ENCODE assay signal across 14 cellular contexts in genomic region chr2:84052043-84052442, GRCh38.
DNase-seq lines count a peak whose midpoint lies in the region; ATAC-seq and TF ChIP-seq lines count a peak whose summit lies in the region.
"Had no signal": no experiment of that assay in that cellular context is flagged by ENCODE, and none has a peak within 500 bp of the region (broad histone marks: within the 10 kb centered on the region; RNA-seq: fewer than 3 reads in every experiment).

No MANE protein-coding gene starts in this region.

- CTCF ChIA-PET in mammary epithelial cell (lab: Charles Lee; ENCODE audit: low non-redundant PET) = no interaction called here

- no peak overlapping the region for H3K4me2 ChIP-seq in mammary epithelial cell (ENCODE audit: insufficient read depth, low read depth, low read length)
- H3K4me2 ChIP-seq: BLaER1 treated with 17β-estradiol and CSF1 and Interleukin-3, amounts not matched to agents 10 nM and 100 nM; GM23338 had no signal

- H3K9ac ChIP-seq in mammary epithelial cell (ENCODE audit: insufficient read depth, low read length) = no peak overlapping the region
- H3K9ac ChIP-seq: BLaER1 treated with 17β-estradiol and CSF1 and Interleukin-3, amounts not matched to agents 10 nM and 100 nM had no signal

- H3K4me3 Mint-ChIP-seq in activated CD4-positive, alpha-beta T cell treated with anti-CD3 and anti-CD28 coated beads, Interleukin-2, amount 10 ng/mL, durations not matched to agents 24 days and 14 days = no peak overlapping the region
- H3K4me3 Mint-ChIP-seq: B cell; CD8-positive, alpha-beta T cell; GM23338; IgD-negative memory B cell had no signal

- H3K36me3 Mint-ChIP-seq in activated CD4-positive, alpha-beta T cell treated with anti-CD3 and anti-CD28 coated beads, Interleukin-2, amount 10 ng/mL, durations not matched to agents 24 days and 14 days (ENCODE audit: low read depth) = no peaks in the 10 kb centered on the region
- H3K36me3 Mint-ChIP-seq: CD8-positive, alpha-beta T cell; IgD-negative memory B cell had no signal

- H3K27ac ChIP-seq in mammary epithelial cell (ENCODE audit: insufficient read depth, low read depth, low read length) = no peak overlapping the region
- H3K27ac ChIP-seq: BLaER1 treated with 17β-estradiol and CSF1 and Interleukin-3, amounts not matched to agents 10 nM and 100 nM had no signal

- H3K27me3 ChIP-seq in mammary epithelial cell (ENCODE audit: insufficient read depth, low read length) = no peaks in the 10 kb centered on the region
- H3K27me3 ChIP-seq: BLaER1 treated with 17β-estradiol and CSF1 and Interleukin-3, amounts not matched to agents 10 nM and 100 nM had no signal

- no peaks in the 10 kb centered on the region for H3K27me3 Mint-ChIP-seq in activated CD4-positive, alpha-beta T cell treated with anti-CD3 and anti-CD28 coated beads, Interleukin-2, amount 10 ng/mL, durations not matched to agents 24 days and 14 days
- H3K27me3 Mint-ChIP-seq: B cell, IgD-negative memory B cell had no signal

- dilution Hi-C loops in mammary epithelial cell (cut with HindIII; ENCODE audit: low sequenced_read_pairs) = no loop called here

- no peak overlapping the region for H3K4me3 ChIP-seq in mammary epithelial cell (replicated peaks in 1 of 3; ENCODE audit: insufficient read depth in 1 of 3, low read depth in 2 of 3, low read length in 3 of 3)
- H3K4me3 ChIP-seq: BLaER1 treated with 17β-estradiol and CSF1 and Interleukin-3, amounts not matched to agents 10 nM and 100 nM; GM23338 had no signal

- H3K9me3 Mint-ChIP-seq in activated CD4-positive, alpha-beta T cell treated with anti-CD3 and anti-CD28 coated beads, Interleukin-2, amount 10 ng/mL, durations not matched to agents 24 days and 14 days = no peaks in the 10 kb centered on the region
- H3K9me3 Mint-ChIP-seq: CD8-positive, alpha-beta T cell; GM23338 had no signal

- BruUV-seq in mammary epithelial cell (replicated peaks; lab: Mats Ljungman, UMichigan) = no TSS peak

- H3K79me2 ChIP-seq in mammary epithelial cell (ENCODE audit: insufficient read depth, low read length) = no peaks in the 10 kb centered on the region

- H3K4me1 ChIP-seq in mammary epithelial cell (ENCODE audit: insufficient read depth, low read length) = peaks cover 16% of the 10 kb centered on the region
- H3K4me1 ChIP-seq: BLaER1 treated with 17β-estradiol and CSF1 and Interleukin-3, amounts not matched to agents 10 nM and 100 nM had no signal

- no peaks in the 10 kb centered on the region for H4K20me1 ChIP-seq in mammary epithelial cell (ENCODE audit: insufficient read depth, low read length)
- H4K20me1 ChIP-seq: BLaER1 treated with 17β-estradiol and CSF1 and Interleukin-3, amounts not matched to agents 10 nM and 100 nM had no signal

- no peak overlapping the region for H2AFZ ChIP-seq in mammary epithelial cell (ENCODE audit: low read depth, low read length)
- H2AFZ ChIP-seq: GM23338 had no signal

- peak; percentile 4 for DNase-seq in activated CD4-positive, alpha-beta T cell treated with anti-CD3 and anti-CD28 coated beads, Interleukin-2, amount 10 ng/mL, durations not matched to agents 24 days and 14 days
- no peak for DNase-seq in activated CD4-positive, alpha-beta T cell treated with anti-CD3 and anti-CD28 coated beads for 1 hour
- DNase-seq in mammary epithelial cell = peak; percentile 74
- DNase-seq in NCI-H510A (lab: John Stamatoyannopoulos, UW) = no peak
- DNase-seq: Calu3; CD8-positive, alpha-beta T cell; HCEC 1CT had no signal

- WGBS in mammary epithelial cell (ENCODE audit: low coverage, missing lambda C conversion rate) = 56% methylated on average over 2 of the region's 2 CpGs

- ATAC-seq in esophagus mucosa (peak; percentile 90), HG03175 (IDR thresholded peaks at IDR 0.05; ENCODE audit: unreplicated experiment) (no peak)
- ATAC-seq: CD8-positive, alpha-beta T cell; GM23338; HepG2 had no signal

- no peaks in the 10 kb centered on the region for H3K9me3 ChIP-seq in mammary epithelial cell (replicated peaks; ENCODE audit: insufficient read depth, low read length)
- H3K9me3 ChIP-seq: BLaER1 treated with 17β-estradiol and CSF1 and Interleukin-3, amounts not matched to agents 10 nM and 100 nM had no signal

- in situ Hi-C loops in mammary epithelial cell (cut with MboI; ENCODE audit: low sequenced_read_pairs in 2 of 2) = no loop called here

- intact Hi-C loops in activated CD4-positive, alpha-beta T cell treated with anti-CD3 and anti-CD28 coated beads, Interleukin-2, amount 10 ng/mL, durations not matched to agents 24 days and 14 days (cut with micrococcal nuclease) = no loop called here
- intact Hi-C loops in mammary epithelial cell (cut with micrococcal nuclease) = no loop called here

- H3K27ac Mint-ChIP-seq in activated CD4-positive, alpha-beta T cell treated with anti-CD3 and anti-CD28 coated beads, Interleukin-2, amount 10 ng/mL, durations not matched to agents 24 days and 14 days = no peak overlapping the region
- H3K27ac Mint-ChIP-seq: B cell; CD8-positive, alpha-beta T cell; GM23338; IgD-negative memory B cell had no signal

- H3K36me3 ChIP-seq in mammary epithelial cell (ENCODE audit: insufficient read depth, low read length) = no peaks in the 10 kb centered on the region
- H3K36me3 ChIP-seq: BLaER1 treated with 17β-estradiol and CSF1 and Interleukin-3, amounts not matched to agents 10 nM and 100 nM had no signal

- H3K4me1 Mint-ChIP-seq in activated CD4-positive, alpha-beta T cell treated with anti-CD3 and anti-CD28 coated beads, Interleukin-2, amount 10 ng/mL, durations not matched to agents 24 days and 14 days = no peaks in the 10 kb centered on the region
- H3K4me1 Mint-ChIP-seq: B cell, IgD-negative memory B cell had no signal

- TF ChIP-seq CTCF in mammary epithelial cell (conservative IDR thresholded peaks at IDR 0.05 in 1 of 2, IDR thresholded peaks at IDR 0.05 in 1 of 2; ENCODE audit: extremely low read depth in 1 of 2, insufficient read depth in 1 of 2, low read depth in 1 of 2, low read length in 2 of 2) = no peak

Comparison
In these comparisons a context has a peak if more than half of its experiments do, and no peak if none do; other contexts are left out.
1. DNase-seq: peak in activated CD4-positive, alpha-beta T cell treated with anti-CD3 and anti-CD28 coated beads, Interleukin-2, amount 10 ng/mL, durations not matched to agents 24 days and 14 days (single experiment) and mammary epithelial cell (single experiment); none in activated CD4-positive, alpha-beta T cell treated with anti-CD3 and anti-CD28 coated beads for 1 hour (single experiment) and NCI-H510A (single experiment).